In genomic region chr11:116062526-116063171, GRCh38 we compare ENCODE assay signal across 12 cellular contexts.
DNase-seq lines count a peak whose midpoint lies in the region; ATAC-seq lines count a peak whose summit lies in the region.
"Had no signal": no experiment of that assay in that cellular context is flagged by ENCODE, and none has a peak within 500 bp of the region (broad histone marks: within the 10 kb centered on the region; RNA-seq: fewer than 3 reads in every experiment).

No MANE protein-coding gene starts in this region.

- no peak for ATAC-seq in HG03354 (IDR thresholded peaks at IDR 0.05; ENCODE audit: poor library complexity, severe bottlenecking, unreplicated experiment)
- no peak for ATAC-seq in HG03460 (IDR thresholded peaks at IDR 0.05; ENCODE audit: unreplicated experiment)
- ATAC-seq: WTC11 had no signal

- DNase-seq in DMS53 (lab: John Stamatoyannopoulos, UW) (peak; percentile 96), MV-4-11 (lab: John Stamatoyannopoulos, UW) (peak; percentile 66), NCI-H82 treated with DMSO at 0.1 percent for 48 hours (lab: John Stamatoyannopoulos, UW; ENCODE audit: unreplicated experiment) (peak; percentile 92), kidney tubule cell (ENCODE audit: low spot score) (peak; percentile 31), occipital lobe (lab: John Stamatoyannopoulos, UW) (no peak)
- no peak for DNase-seq in stimulated activated CD4-positive, alpha-beta T cell treated with anti-CD3 and anti-CD28 coated beads, Interleukin-15, amount 100 ng/mL, for 24 hours
- DNase-seq: caudate nucleus, esophagus squamous epithelium, kidney had no signal

Comparison
In these comparisons a context has a peak if more than half of its experiments do, and no peak if none do; other contexts are left out.
1. DNase-seq: peak in DMS53 (single experiment), MV-4-11 (single experiment), NCI-H82 treated with DMSO at 0.1 percent for 48 hours (single experiment) and kidney tubule cell (single experiment); none in occipital lobe (single experiment) and stimulated activated CD4-positive, alpha-beta T cell treated with anti-CD3 and anti-CD28 coated beads, Interleukin-15, amount 100 ng/mL, for 24 hours (single experiment).